9 cellular contexts compared by ENCODE assay signal in genomic region chr12:122062832-122063690, GRCh38. TPM values are rescaled to one million over a fixed set of nuclear protein-coding genes. Genes with fewer than 3 reads are reported as not detected.
DNase-seq lines count a peak whose midpoint lies in the region; ATAC-seq, FAIRE-seq and TF ChIP-seq lines count a peak whose summit lies in the region.
"Had no signal": no experiment of that assay in that cellular context is flagged by ENCODE, and none has a peak within 500 bp of the region (broad histone marks: within the 10 kb centered on the region; RNA-seq: fewer than 3 reads in every experiment).

No MANE protein-coding gene starts in this region.

- H3K4me1 ChIP-seq in endodermal cell (ENCODE audit: control insufficient read depth, insufficient read depth, low read length): peaks cover 10% of the 10 kb centered on the region

- peaks cover 33% of the 10 kb centered on the region for H3K36me3 Mint-ChIP-seq in endodermal cell (ENCODE audit: low read depth)

- no peaks in the 10 kb centered on the region for H3K9me3 Mint-ChIP-seq in endodermal cell

- no peak for TF ChIP-seq CTCF in endodermal cell (conservative IDR thresholded peaks at IDR 0.05)

- H3K4me3 ChIP-seq in endodermal cell (ENCODE audit: low read length): no peak overlapping the region

- 73 to 76% methylated on average over 14 to 19 of the region's 19 CpGs for WGBS in endodermal cell (ENCODE audit: insufficient coverage in 1 of 2, insufficient read length in 1 of 2), 2 experiments

- FAIRE-seq in RCC 7860 (lab: Jason Lieb, UNC): peak; percentile 81
- FAIRE-seq: A204.1 had no signal

- H3K9ac ChIP-seq in endodermal cell (ENCODE audit: extremely low read depth, low read length, poor library complexity, severe bottlenecking): no peak overlapping the region

- no peaks in the 10 kb centered on the region for H3K9me3 ChIP-seq in endodermal cell (ENCODE audit: control insufficient read depth, low read length)

- peak overlapping the region; percentile 69 for H3K27ac Mint-ChIP-seq in endodermal cell

- H3K4me1 Mint-ChIP-seq in endodermal cell: peaks cover 19% of the 10 kb centered on the region

- H3K36me3 ChIP-seq in endodermal cell (ENCODE audit: control insufficient read depth, insufficient read depth, low read length): peaks cover 17% of the 10 kb centered on the region

- no peak for ATAC-seq in HG02938 (IDR thresholded peaks at IDR 0.05; ENCODE audit: unreplicated experiment)
- ATAC-seq in GM18907 (IDR thresholded peaks at IDR 0.05; ENCODE audit: unreplicated experiment): no peak

- DNase-seq in DMS79 treated with DMSO at 0.1 percent for 48 hours (lab: John Stamatoyannopoulos, UW) (peak; percentile 15), DMS79 (lab: John Stamatoyannopoulos, UW) (no peak), RCC 7860 (ENCODE audit: low spot score) (peak; percentile 87), endodermal cell (peak; percentile 87), mucosa of gallbladder (ENCODE audit: low spot score) (peak; percentile 80), RPMI8226 (no peak)

- H3K4me3 Mint-ChIP-seq in endodermal cell: no peak overlapping the region

- peak overlapping the region; percentile 81 for H3K27ac ChIP-seq in endodermal cell (ENCODE audit: low read depth, low read length)

- H3K27me3 ChIP-seq in endodermal cell (ENCODE audit: control insufficient read depth, insufficient read depth, low read length, poor library complexity, severe bottlenecking): no peaks in the 10 kb centered on the region

- no peaks in the 10 kb centered on the region for H3K27me3 Mint-ChIP-seq in endodermal cell (ENCODE audit: insufficient read depth)

RNA-seq across cellular contexts. Expression of gene MLXIP, which starts 15.5 kb away (rescaled TPM):
- 10 to 100 TPM; 27.4 to 32.2 TPM for total RNA-seq in endodermal cell
- 21.0 TPM for polyA plus RNA-seq in endodermal cell (2013, experiment 1 of 2)
- polyA plus RNA-seq in endodermal cell (2013, experiment 2 of 2): 18.5 TPM
- 89.7 TPM for total RNA-seq in mucosa of gallbladder

RNA-seq across cellular contexts. Expression of gene BCL7A, which starts 41.4 kb away (rescaled TPM):
- 10 to 100 TPM; 22.3 to 28.9 TPM for total RNA-seq in endodermal cell
- polyA plus RNA-seq in endodermal cell (2013, experiment 1 of 2): 39.9 TPM
- 39.2 TPM for polyA plus RNA-seq in endodermal cell (2013, experiment 2 of 2)
- total RNA-seq in mucosa of gallbladder: 17.7 TPM

Comparison
In these comparisons a context has a peak if more than half of its experiments do, and no peak if none do; other contexts are left out.
1. DNase-seq: peak in DMS79 treated with DMSO at 0.1 percent for 48 hours (single experiment), RCC 7860 (single experiment), endodermal cell (single experiment) and mucosa of gallbladder (single experiment); none in DMS79 (single experiment) and RPMI8226 (single experiment).